ENCODE assay signal across 1 cellular context in the genomic region with DNA sequence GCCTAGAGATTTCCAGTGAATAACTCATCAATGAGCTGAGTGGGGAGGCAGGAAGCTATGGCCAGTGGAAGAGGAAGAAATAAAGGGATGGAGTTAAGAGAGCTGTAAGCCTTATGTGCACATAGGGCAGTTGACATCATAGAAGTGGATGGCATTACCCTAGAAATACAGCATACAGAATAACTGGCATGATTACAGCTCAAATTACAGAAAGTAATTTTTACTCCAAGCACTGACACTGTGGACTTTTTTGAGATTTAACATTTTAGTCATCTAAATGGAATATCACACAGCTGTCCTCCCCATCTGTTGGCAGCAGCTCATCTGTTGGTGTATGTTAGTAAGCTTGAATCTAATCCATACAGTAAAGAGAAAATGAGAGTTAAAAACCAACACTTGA.
TF ChIP-seq lines count a peak whose summit lies in the region.

No MANE protein-coding gene starts in this region.

TF ChIP-seq in SK-N-SH treated with all-trans-retinoic acid at 6 μM for 48 hours, 23 proteins besides CTCF, POLR2A, EP300 and RAD21 (continued from another document):
- TF ChIP-seq, protein P1, sequence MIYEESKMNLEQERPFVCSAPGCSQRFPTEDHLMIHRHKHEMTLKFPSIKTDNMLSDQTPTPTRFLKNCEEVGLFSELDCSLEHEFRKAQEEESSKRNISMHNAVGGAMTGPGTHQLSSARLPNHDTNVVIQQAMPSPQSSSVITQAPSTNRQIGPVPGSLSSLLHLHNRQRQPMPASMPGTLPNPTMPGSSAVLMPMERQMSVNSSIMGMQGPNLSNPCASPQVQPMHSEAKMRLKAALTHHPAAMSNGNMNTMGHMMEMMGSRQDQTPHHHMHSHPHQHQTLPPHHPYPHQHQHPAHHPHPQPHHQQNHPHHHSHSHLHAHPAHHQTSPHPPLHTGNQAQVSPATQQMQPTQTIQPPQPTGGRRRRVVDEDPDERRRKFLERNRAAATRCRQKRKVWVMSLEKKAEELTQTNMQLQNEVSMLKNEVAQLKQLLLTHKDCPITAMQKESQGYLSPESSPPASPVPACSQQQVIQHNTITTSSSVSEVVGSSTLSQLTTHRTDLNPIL (CRISPR knock-in tag; IDR thresholded peaks at IDR 0.05; ENCODE audit: low read depth) = no peak
- TF ChIP-seq BACH2 (CRISPR knock-in tag; IDR thresholded peaks at IDR 0.05; ENCODE audit: borderline replicate concordance) = no peak
- TF ChIP-seq, protein P2, sequence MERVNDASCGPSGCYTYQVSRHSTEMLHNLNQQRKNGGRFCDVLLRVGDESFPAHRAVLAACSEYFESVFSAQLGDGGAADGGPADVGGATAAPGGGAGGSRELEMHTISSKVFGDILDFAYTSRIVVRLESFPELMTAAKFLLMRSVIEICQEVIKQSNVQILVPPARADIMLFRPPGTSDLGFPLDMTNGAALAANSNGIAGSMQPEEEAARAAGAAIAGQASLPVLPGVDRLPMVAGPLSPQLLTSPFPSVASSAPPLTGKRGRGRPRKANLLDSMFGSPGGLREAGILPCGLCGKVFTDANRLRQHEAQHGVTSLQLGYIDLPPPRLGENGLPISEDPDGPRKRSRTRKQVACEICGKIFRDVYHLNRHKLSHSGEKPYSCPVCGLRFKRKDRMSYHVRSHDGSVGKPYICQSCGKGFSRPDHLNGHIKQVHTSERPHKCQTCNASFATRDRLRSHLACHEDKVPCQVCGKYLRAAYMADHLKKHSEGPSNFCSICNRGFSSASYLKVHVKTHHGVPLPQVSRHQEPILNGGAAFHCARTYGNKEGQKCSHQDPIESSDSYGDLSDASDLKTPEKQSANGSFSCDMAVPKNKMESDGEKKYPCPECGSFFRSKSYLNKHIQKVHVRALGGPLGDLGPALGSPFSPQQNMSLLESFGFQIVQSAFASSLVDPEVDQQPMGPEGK (CRISPR knock-in tag; IDR thresholded peaks at IDR 0.05; ENCODE audit: borderline replicate concordance) = no peak
- no peak for TF ChIP-seq ZNF8 (CRISPR knock-in tag; IDR thresholded peaks at IDR 0.05)
- no peak for TF ChIP-seq OSR1 (CRISPR knock-in tag; IDR thresholded peaks at IDR 0.05)
- no peak for TF ChIP-seq RARB (CRISPR knock-in tag; IDR thresholded peaks at IDR 0.05)
- no peak for TF ChIP-seq ZNF565 (CRISPR knock-in tag; conservative IDR thresholded peaks at IDR 0.05; ENCODE audit: low read depth)
